19 cellular contexts compared by ENCODE assay signal in genomic region chr2:237178396-237178795, GRCh38.
DNase-seq lines count a peak whose midpoint lies in the region; ATAC-seq, FAIRE-seq and TF ChIP-seq lines count a peak whose summit lies in the region.
"Had no signal": no experiment of that assay in that cellular context is flagged by ENCODE, and none has a peak within 500 bp of the region (broad histone marks: within the 10 kb centered on the region; RNA-seq: fewer than 3 reads in every experiment).

No MANE protein-coding gene starts in this region.

- H4K20me1 ChIP-seq in smooth muscle cell (ENCODE audit: low read depth) = no peaks in the 10 kb centered on the region

- H3K9me3 Mint-ChIP-seq in naive thymus-derived CD4-positive, alpha-beta T cell = peaks cover 0 to 13% (median 2%) of the 10 kb centered on the region in 11 donors
- H3K9me3 Mint-ChIP-seq: CD8-positive, alpha-beta T cell had no signal

- POLR2A ChIA-PET in naive thymus-derived CD4-positive, alpha-beta T cell (lab: Charles Lee) = no interaction called here

- H3K27me3 ChIP-seq in SJCRH30 (0 out of 2 replicates have a peak, but pooled peaks cover 3% of the 10 kb centered on the region), smooth muscle cell (ENCODE audit: low read depth) (no peaks in the 10 kb centered on the region)
- peaks cover 0 to 3% of the 10 kb centered on the region in 2 donors for H3K27me3 ChIP-seq in naive thymus-derived CD4-positive, alpha-beta T cell (ENCODE audit: control insufficient read depth in 2 of 2, insufficient read depth in 2 of 2, low read length in 2 of 2)

- no peak overlapping the region for H3K4me3 Mint-ChIP-seq in naive thymus-derived CD4-positive, alpha-beta T cell
- H3K4me3 Mint-ChIP-seq: activated B cell treated with CpG ODN at 0.5 μM for 24 hours; activated naive CD8-positive, alpha-beta T cell; CD8-positive, alpha-beta T cell; nephron; type B pancreatic cell had no signal

- H3K27me3 Mint-ChIP-seq in naive thymus-derived CD4-positive, alpha-beta T cell = peaks cover 11 to 28% (median 20%) of the 10 kb centered on the region in 5 donors

- DNase-seq in H54 (ENCODE audit: insufficient read length, low spot score) (peak; percentile 26), SJCRH30 (peak; percentile 79 to 84), fibroblast of peridontal ligament (ENCODE audit: extremely low read depth) (peak; percentile 91), smooth muscle cell (lab: John Stamatoyannopoulos, UW; ENCODE audit: unreplicated experiment) (no peak), GM12891 (ENCODE audit: insufficient read length, low spot score) (no peak)
- DNase-seq in naive thymus-derived CD4-positive, alpha-beta T cell = no peak
- DNase-seq: activated B cell treated with CpG ODN at 0.5 μM for 24 hours; activated CD8-positive, alpha-beta memory T cell treated with anti-CD3 and anti-CD28 coated beads, Interleukin-2, amount 50 U/mL, for 4 hours; CD8-positive, alpha-beta T cell; cortex of kidney; NCI-H1105; stimulated activated CD4-positive, alpha-beta T cell treated with anti-CD3 and anti-CD28 coated beads, Interleukin-4, amount 100 ng/mL, for 4 hours; SW 1271 had no signal

- H3K4me3 ChIP-seq in SJCRH30 (no peak overlapping the region), smooth muscle cell (no peak overlapping the region)
- H3K4me3 ChIP-seq in naive thymus-derived CD4-positive, alpha-beta T cell (ENCODE audit: low read length) = no peak overlapping the region

- H3K79me2 ChIP-seq in smooth muscle cell (ENCODE audit: low read depth) = peaks cover 18% of the 10 kb centered on the region

- peaks cover 44% of the 10 kb centered on the region for H3F3A ChIP-seq in smooth muscle cell (ENCODE audit: low read depth)

- peak overlapping the region; percentile 30 for H3K4me2 ChIP-seq in smooth muscle cell

- intact Hi-C loops in naive thymus-derived CD4-positive, alpha-beta T cell (cut with micrococcal nuclease) = no loop called here

- TF ChIP-seq CTCF in smooth muscle cell (IDR thresholded peaks at IDR 0.05; ENCODE audit: borderline replicate concordance, insufficient read depth, poor library complexity, severe bottlenecking) = no peak

- no peak overlapping the region for H3K27ac Mint-ChIP-seq in naive thymus-derived CD4-positive, alpha-beta T cell
- H3K27ac Mint-ChIP-seq: activated B cell treated with CpG ODN at 0.5 μM for 24 hours; activated naive CD8-positive, alpha-beta T cell; CD8-positive, alpha-beta T cell; type B pancreatic cell had no signal

- peak; percentile 91 for FAIRE-seq in H54 (lab: Jason Lieb, UNC)
- no peak for FAIRE-seq in GM12891 (lab: Jason Lieb, UNC)
- FAIRE-seq: GM18507 had no signal

- peak overlapping the region; percentile 13 for H3K9ac ChIP-seq in smooth muscle cell (ENCODE audit: low read depth)

- H3K9me3 ChIP-seq in SJCRH30 (replicated peaks) (peaks cover 5% of the 10 kb centered on the region), smooth muscle cell (replicated peaks; ENCODE audit: low read depth) (peaks cover 10% of the 10 kb centered on the region)
- no peaks in the 10 kb centered on the region for H3K9me3 ChIP-seq in naive thymus-derived CD4-positive, alpha-beta T cell (ENCODE audit: control insufficient read depth in 2 of 3, low read length in 3 of 3)

- H3K4me1 ChIP-seq in SJCRH30 (peaks cover 29% of the 10 kb centered on the region), smooth muscle cell (ENCODE audit: low read depth) (peaks cover 3% of the 10 kb centered on the region)
- H3K4me1 ChIP-seq in naive thymus-derived CD4-positive, alpha-beta T cell (ENCODE audit: control insufficient read depth in 2 of 2, insufficient read depth in 2 of 2, low read length in 2 of 2) = no peaks in the 10 kb centered on the region

- no peaks in the 10 kb centered on the region for H3K4me1 Mint-ChIP-seq in naive thymus-derived CD4-positive, alpha-beta T cell
- H3K4me1 Mint-ChIP-seq: activated B cell treated with CpG ODN at 0.5 μM for 24 hours had no signal

- no peaks in the 10 kb centered on the region for H3K36me3 Mint-ChIP-seq in naive thymus-derived CD4-positive, alpha-beta T cell
- H3K36me3 Mint-ChIP-seq: CD8-positive, alpha-beta T cell; type B pancreatic cell had no signal

- H3K27ac ChIP-seq in SJCRH30 (peak overlapping the region; percentile 40), smooth muscle cell (ENCODE audit: low read depth) (peak overlapping the region; percentile 91)
- H3K27ac ChIP-seq in naive thymus-derived CD4-positive, alpha-beta T cell (ENCODE audit: low read depth, low read length) = no peak overlapping the region

- ATAC-seq in naive thymus-derived CD4-positive, alpha-beta T cell = no peak
- ATAC-seq in HG03354 (IDR thresholded peaks at IDR 0.05; ENCODE audit: poor library complexity, severe bottlenecking, unreplicated experiment) = no peak
- ATAC-seq: CD8-positive, alpha-beta T cell; esophagus mucosa had no signal

- TF ChIP-seq POLR2A in H54 (IDR thresholded peaks at IDR 0.05; ENCODE audit: low read depth, low read length) = no peak
- TF ChIP-seq POLR2A in GM12891 (IDR thresholded peaks at IDR 0.05; ENCODE audit: low read depth, low read length) = no peak

- CTCF ChIA-PET in naive thymus-derived CD4-positive, alpha-beta T cell (lab: Charles Lee) = no interaction called here

- no peak overlapping the region for H2AFZ ChIP-seq in smooth muscle cell (ENCODE audit: low read depth)

- WGBS in smooth muscle cell (ENCODE audit: low lambda C conversion rate) = 25% methylated on average over 6 of the region's 6 CpGs

- H3K36me3 ChIP-seq in SJCRH30 = no peaks in the 10 kb centered on the region
- H3K36me3 ChIP-seq in smooth muscle cell (ENCODE audit: low read depth) = peaks cover 9% of the 10 kb centered on the region
- H3K36me3 ChIP-seq in naive thymus-derived CD4-positive, alpha-beta T cell (ENCODE audit: control insufficient read depth in 2 of 3, insufficient read depth in 3 of 3, low read length in 3 of 3) = no peaks in the 10 kb centered on the region

TF ChIP-seq in GM12891, 5 proteins besides CTCF, POLR2A, EP300 and RAD21:
- TF ChIP-seq PAX5 (IDR thresholded peaks at IDR 0.05; ENCODE audit: insufficient read depth, low read length, severe bottlenecking) (no peak), POU2F2 (IDR thresholded peaks at IDR 0.05; ENCODE audit: low read depth, low read length) (no peak), TAF1 (IDR thresholded peaks at IDR 0.05; ENCODE audit: low read depth, low read length) (no peak), POLR2AphosphoS5 (IDR thresholded peaks at IDR 0.05; ENCODE audit: low read depth, low read length) (no peak), SPI1 (IDR thresholded peaks at IDR 0.05; ENCODE audit: low read depth, low read length) (no peak)

Comparison
In these comparisons a context has a peak if more than half of its experiments do, and no peak if none do; other contexts are left out.
1. DNase-seq: peak in H54 (single experiment), SJCRH30 (2 of 2) and fibroblast of peridontal ligament (single experiment); none in smooth muscle cell (single experiment), naive thymus-derived CD4-positive, alpha-beta T cell (0 of 9) and GM12891 (single experiment).